12 cellular contexts compared by ENCODE assay signal in the genomic region with DNA sequence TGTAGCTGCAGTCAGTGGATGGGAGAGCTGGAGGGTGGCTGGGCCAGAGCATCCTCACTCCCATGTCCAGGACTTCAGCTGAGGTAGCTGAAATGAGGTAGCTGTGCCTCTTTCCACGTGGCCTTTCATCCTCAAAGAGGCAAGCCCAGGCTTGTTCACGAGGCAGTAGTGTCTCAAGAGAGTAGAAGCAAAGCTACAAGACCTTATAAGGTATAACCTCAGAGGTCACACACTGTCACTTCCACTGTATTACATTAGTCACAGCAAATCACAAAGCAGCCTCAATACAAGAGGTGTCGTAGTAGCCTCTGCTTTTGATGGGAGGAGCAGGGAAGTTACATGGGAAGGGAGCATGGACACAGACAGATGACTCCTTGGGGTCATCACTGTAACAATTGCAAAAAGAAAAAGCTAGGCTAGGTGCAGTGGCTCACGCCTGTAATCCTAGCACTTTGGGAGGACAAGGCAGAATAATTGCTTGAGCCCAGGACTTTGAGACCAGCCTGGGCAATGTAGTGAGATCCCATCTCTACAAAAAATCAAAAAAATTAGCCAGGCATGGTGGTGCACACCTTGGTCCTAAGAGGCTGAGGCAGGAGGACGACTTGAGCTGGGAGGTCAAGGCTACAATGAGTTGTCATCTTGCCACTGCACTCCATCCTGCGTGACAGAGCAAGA.
DNase-seq lines count a peak whose midpoint lies in the region; ATAC-seq and TF ChIP-seq lines count a peak whose summit lies in the region.
"Had no signal": no experiment of that assay in that cellular context is flagged by ENCODE, and none has a peak within 500 bp of the region (broad histone marks: within the 10 kb centered on the region; RNA-seq: fewer than 3 reads in every experiment).

No MANE protein-coding gene starts in this region.

- DNase-seq in NOMO-1 treated with DMSO at 0.1 percent for 48 hours (lab: John Stamatoyannopoulos, UW; ENCODE audit: unreplicated experiment) (peak; percentile 49), NOMO-1 treated with dmso at 0.1 percent for 144 hours (lab: John Stamatoyannopoulos, UW; ENCODE audit: unreplicated experiment) (no peak), WTC11 (ENCODE audit: low spot score) (no peak), trophoblast cell (no peak), NCI-H2029 (lab: John Stamatoyannopoulos, UW) (no peak), activated gamma-delta T cell treated with Interleukin-2 at 50 U/mL for 16 hours (no peak), cardiac septum (ENCODE audit: low spot score) (no peak)
- DNase-seq: NCI-H1417; stimulated activated CD4-positive, alpha-beta T cell treated with anti-CD3 and anti-CD28 coated beads, Interleukin-2, amount 100 ng/mL, for 24 hours had no signal

- no peak overlapping the region for H4K12ac ChIP-seq in trophoblast cell (ENCODE audit: low read depth, low read length)

- POLR2A ChIA-PET in WTC11 (lab: Charles Lee) = no interaction called here

- H3K4me1 Mint-ChIP-seq in WTC11 = peaks cover 7% of the 10 kb centered on the region

- CTCF ChIA-PET in WTC11 (lab: Charles Lee) = interaction anchor here (0.6 kb wide), 1 partner anchor 1698 kb away, joined by 4 read pairs; no protein-coding TSS in a partner anchor

- no peak overlapping the region for H3K4me2 ChIP-seq in trophoblast cell (ENCODE audit: low read length)

- intact Hi-C loops in cardiac septum (cut with DNase I) = no loop called here

- H3K4me3 Mint-ChIP-seq in WTC11 = no peak overlapping the region
- H3K4me3 Mint-ChIP-seq: nephron had no signal

- H3K9me3 ChIP-seq in trophoblast cell (ENCODE audit: insufficient read depth, low read depth, low read length) = peaks cover 9% of the 10 kb centered on the region

- H3K79me2 ChIP-seq in trophoblast cell (ENCODE audit: control insufficient read depth, insufficient read depth, low read length, poor library complexity) = peaks cover 6% of the 10 kb centered on the region

- no peaks in the 10 kb centered on the region for H3K36me3 ChIP-seq in trophoblast cell (ENCODE audit: control insufficient read depth in 1 of 2, insufficient read depth in 2 of 2, low read length in 2 of 2)
- H3K36me3 ChIP-seq: thoracic aorta had no signal

- H3K14ac ChIP-seq in trophoblast cell (ENCODE audit: low read length) = peak overlapping the region; percentile 33

- no peak overlapping the region for H3K4me3 ChIP-seq in trophoblast cell (ENCODE audit: low read depth, low read length)
- H3K4me3 ChIP-seq: thoracic aorta had no signal

- H4K8ac ChIP-seq in trophoblast cell (ENCODE audit: low read depth, low read length) = peak overlapping the region; percentile 18

- no peak overlapping the region for H3K23ac ChIP-seq in trophoblast cell (ENCODE audit: low read length)

- no peak for TF ChIP-seq CTCF in WTC11 (IDR thresholded peaks at IDR 0.05)

- peaks cover 9% of the 10 kb centered on the region; the same call in 1 of the 2 replicates for H3K27me3 Mint-ChIP-seq in WTC11 (ENCODE audit: low read depth)

- H2BK5ac ChIP-seq in trophoblast cell (ENCODE audit: low read depth, low read length, poor library complexity) = peak overlapping the region; percentile 47

- peaks cover 13 to 14% of the 10 kb centered on the region in 2 experiments for H3K4me1 ChIP-seq in trophoblast cell (ENCODE audit: control insufficient read depth in 1 of 2, insufficient read depth in 2 of 2, low read length in 2 of 2)

- H2AFZ ChIP-seq in trophoblast cell (ENCODE audit: insufficient read depth, low read length, poor library complexity) = no peak overlapping the region

- H3K4ac ChIP-seq in trophoblast cell (ENCODE audit: low read depth, low read length) = no peak overlapping the region

- peaks cover 34% of the 10 kb centered on the region for H3K79me1 ChIP-seq in trophoblast cell (ENCODE audit: low read length)

- H4K91ac ChIP-seq in trophoblast cell (ENCODE audit: low read depth, low read length) = peak overlapping the region; percentile 94

- H2AK5ac ChIP-seq in trophoblast cell (ENCODE audit: low read length) = peak overlapping the region; percentile 17

- WGBS in trophoblast cell (ENCODE audit: extremely low coverage, insufficient coverage, insufficient read length) = no CpG with 5 or more reads among the region's 6 CpGs

- peak overlapping the region; percentile 70 for H2BK12ac ChIP-seq in trophoblast cell (ENCODE audit: low read length)

- H3K27ac Mint-ChIP-seq in WTC11 = peak overlapping the region; percentile 41; the same call in 1 of the 2 replicates
- H3K27ac Mint-ChIP-seq: nephron had no signal

- no peaks in the 10 kb centered on the region for H3K27me3 ChIP-seq in trophoblast cell (ENCODE audit: insufficient read depth, low read length)

- peaks cover 37% of the 10 kb centered on the region for H3K36me3 Mint-ChIP-seq in WTC11

- H3K9ac ChIP-seq in trophoblast cell (ENCODE audit: low read length) = no peak overlapping the region

- peaks cover 42% of the 10 kb centered on the region for H3K9me3 Mint-ChIP-seq in WTC11

- no peak overlapping the region for H3K27ac ChIP-seq in trophoblast cell (ENCODE audit: low read depth, low read length)
- H3K27ac ChIP-seq: thoracic aorta had no signal

- no peak overlapping the region for H3K18ac ChIP-seq in trophoblast cell (ENCODE audit: low read length)

- peak; percentile 64 for ATAC-seq in HG03175 (IDR thresholded peaks at IDR 0.05; ENCODE audit: unreplicated experiment)
- no peak; the same call in 1 of the 2 replicates for ATAC-seq in WTC11

- H2BK120ac ChIP-seq in trophoblast cell (ENCODE audit: insufficient read depth, low read length, poor library complexity) = peak overlapping the region; percentile 90

TF ChIP-seq in WTC11, 78 proteins besides CTCF, POLR2A, EP300 and RAD21:
- no peak for TF ChIP-seq TP53 (CRISPR knock-in tag; IDR thresholded peaks at IDR 0.05)
- peak; percentile 92 for TF ChIP-seq ZNF121 (CRISPR knock-in tag; IDR thresholded peaks at IDR 0.05)
TF ChIP-seq in WTC11: peak in this region for 1.
